In the genomic region with DNA sequence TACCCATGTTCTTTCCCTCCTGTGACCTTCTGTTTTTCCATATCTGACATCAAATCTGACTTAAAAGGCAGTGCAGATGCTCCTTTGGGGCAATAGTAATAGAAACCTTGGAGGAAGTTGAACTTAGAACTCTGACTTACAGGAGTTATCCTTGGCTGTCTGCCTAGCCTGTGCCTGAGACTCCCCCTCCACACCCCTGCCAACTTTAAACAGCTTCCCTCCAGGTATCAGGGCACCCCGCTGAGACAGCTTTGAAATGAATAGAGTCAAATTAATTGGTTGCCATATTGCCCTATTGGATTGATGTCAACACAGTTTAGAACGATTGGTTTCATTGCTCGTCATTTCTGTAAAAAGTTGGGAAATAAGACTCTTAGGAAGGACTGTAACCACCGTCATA, we compare ENCODE assay signal across 1 cellular context.
TF ChIP-seq lines count a peak whose summit lies in the region.

No MANE protein-coding gene starts in this region.

TF ChIP-seq in Ishikawa, 13 proteins besides CTCF, POLR2A, EP300 and RAD21 (continued from another document):
- no peak for TF ChIP-seq REST (IDR thresholded peaks at IDR 0.05; ENCODE audit: low read depth)
TF ChIP-seq in Ishikawa: peak in this region for 4.
